ENCODE assay signal across 8 cellular contexts in genomic region chr11:62340269-62340901, GRCh38. TPM values are rescaled to one million over a fixed set of nuclear protein-coding genes. Genes with fewer than 3 reads are reported as not detected.
DNase-seq lines count a peak whose midpoint lies in the region; ATAC-seq and TF ChIP-seq lines count a peak whose summit lies in the region.

No MANE protein-coding gene starts in this region.

- H3K9ac ChIP-seq in H9 (ENCODE audit: extremely low read depth, insufficient read length, low read length) = no peak overlapping the region
- H3K9ac ChIP-seq in PC-3 (ENCODE audit: low read length) = no peak overlapping the region
- H3K9ac ChIP-seq in parathyroid adenoma = no peak overlapping the region

- H4K20me1 ChIP-seq in H9 (ENCODE audit: control insufficient read depth, insufficient read depth, insufficient read length) (no peaks in the 10 kb centered on the region), PC-3 (ENCODE audit: low read length) (no peaks in the 10 kb centered on the region)

- H2AFZ ChIP-seq in H9 (ENCODE audit: low read length) (no peak overlapping the region), PC-3 (ENCODE audit: low read length) (no peak overlapping the region), parathyroid adenoma (no peak overlapping the region)

- peaks cover 23% of the 10 kb centered on the region for H3K27me3 Mint-ChIP-seq in H9 (ENCODE audit: low read depth)

- peak; percentile 92 for DNase-seq in Ammon's horn (ENCODE audit: low spot score)
- peak; percentile 62 for DNase-seq in H9
- peak; percentile 74 for DNase-seq in PC-3
- DNase-seq in activated effector memory CD4-positive, alpha-beta T cell treated with Interleukin-2 at 50 U/mL for 16 hours = peak; percentile 24
- DNase-seq in foreskin melanocyte = peak; percentile 35
- peak; percentile 20 to 32 for DNase-seq in uterus

- H2BK20ac ChIP-seq in H9 (ENCODE audit: low read depth, low read length, poor library complexity, severe bottlenecking) = no peak overlapping the region

- H4K5ac ChIP-seq in H9 (ENCODE audit: insufficient read length, low read depth, low read length) = no peak overlapping the region

- H3K4me3 ChIP-seq in PC-3 (ENCODE audit: low read length) = no peak overlapping the region
- H3K4me3 ChIP-seq in parathyroid adenoma (ENCODE audit: low read depth, low read length) = no peak overlapping the region
- H3K4me3 ChIP-seq in uterus = no peak overlapping the region

- no peaks in the 10 kb centered on the region for H3K36me3 ChIP-seq in PC-3 (ENCODE audit: low read depth, low read length)
- no peaks in the 10 kb centered on the region for H3K36me3 ChIP-seq in parathyroid adenoma (ENCODE audit: control insufficient read depth, insufficient read depth, low read length)
- H3K36me3 ChIP-seq in uterus = no peaks in the 10 kb centered on the region

- H3K4me1 ChIP-seq in H9 (ENCODE audit: insufficient read depth, low read length) (no peaks in the 10 kb centered on the region), PC-3 (ENCODE audit: insufficient read depth, low read length) (peaks cover 7% of the 10 kb centered on the region), parathyroid adenoma (no peaks in the 10 kb centered on the region), uterus (peaks cover 0 to 4% of the 10 kb centered on the region in 2 donors)

- H3K9me3 Mint-ChIP-seq in H9 = no peaks in the 10 kb centered on the region

- H3K14ac ChIP-seq in H9 (ENCODE audit: insufficient read depth, low read length) = no peak overlapping the region

- peaks cover 5% of the 10 kb centered on the region for H3K23me2 ChIP-seq in H9 (ENCODE audit: insufficient read length, low read depth, low read length, poor library complexity, severe bottlenecking)

- no peak overlapping the region for H3K56ac ChIP-seq in H9 (ENCODE audit: insufficient read length, low read depth, low read length)

- H3K36me3 Mint-ChIP-seq in H9 (ENCODE audit: insufficient read depth in 1 of 3, low read depth in 3 of 3) = peaks cover 2 to 31% (median 14%) of the 10 kb centered on the region in 3 experiments; a peak in 6 of 7 replicates

- POLR2A ChIA-PET in PC-3 (lab: Charles Lee; ENCODE audit: unreplicated experiment) = no interaction called here

- H4K8ac ChIP-seq in H9 (replicated peaks; ENCODE audit: insufficient read length, low read depth, low read length) = no peak overlapping the region

- H3K4me3 Mint-ChIP-seq in H9 = no peak overlapping the region

- H2AK5ac ChIP-seq in H9 (ENCODE audit: insufficient read length, low read length) = no peak overlapping the region

- H2BK5ac ChIP-seq in H9 (ENCODE audit: insufficient read length, low read length) = no peak overlapping the region

- H3K4me1 Mint-ChIP-seq in H9 = peaks cover 12 to 13% of the 10 kb centered on the region in 2 experiments

- no peak overlapping the region for H3K4ac ChIP-seq in H9 (ENCODE audit: low read depth, low read length)

- TF ChIP-seq CTCF in H9 (conservative IDR thresholded peaks at IDR 0.05) (peak; percentile 80), PC-3 (conservative IDR thresholded peaks at IDR 0.05; ENCODE audit: low read depth, low read length) (peak; percentile 88), parathyroid adenoma (IDR thresholded peaks at IDR 0.05) (peak; percentile 34), uterus (IDR thresholded peaks at IDR 0.05) (peak; percentile 46 to 59 (median 50))

- H3K27ac Mint-ChIP-seq in H9 = no peak overlapping the region

- H2BK12ac ChIP-seq in H9 (ENCODE audit: insufficient read length, low read depth, low read length) = no peak overlapping the region

- H3K23ac ChIP-seq in H9 (ENCODE audit: insufficient read length, low read depth, low read length) = no peak overlapping the region

- no peak overlapping the region for H4K91ac ChIP-seq in H9 (ENCODE audit: insufficient read length, low read depth, low read length)

- BruUV-seq in PC-3 (replicated peaks; lab: Mats Ljungman, UMichigan) = no TSS peak

- H3F3A ChIP-seq in PC-3 (ENCODE audit: low read length, unreplicated experiment) = no peaks in the 10 kb centered on the region

- peak; percentile 28; the same call in 1 of the 2 replicates for ATAC-seq in PC-3
- ATAC-seq in HG03175 (IDR thresholded peaks at IDR 0.05; ENCODE audit: unreplicated experiment) = no peak

- no peak for TF ChIP-seq POLR2A in uterus (IDR thresholded peaks at IDR 0.05)

- intact Hi-C loops in PC-3 (cut with micrococcal nuclease) (loop anchor here (1.0 kb wide), 1 partner anchor 38 kb away; no protein-coding TSS in a partner anchor), uterus (cut with DNase I; ENCODE audit: low total_unique reads) (no loop called here)

- CTCF ChIA-PET in PC-3 (lab: Charles Lee) = interaction anchor here (0.6 to 1.2 kb wide), 4 partner anchors 29 to 520 kb away, joined by 3 to 5 read pairs (median 3); no protein-coding TSS in a partner anchor

- no CpG with 5 or more reads among the region's 6 CpGs for WGBS in H9 (ENCODE audit: extremely low coverage, insufficient read length, low lambda C conversion rate)

- no peaks in the 10 kb centered on the region for H3K79me1 ChIP-seq in H9 (ENCODE audit: insufficient read depth, low read depth, low read length, poor library complexity, severe bottlenecking)

- H3K9me2 ChIP-seq in PC-3 (replicated peaks; ENCODE audit: low read length) = no peaks in the 10 kb centered on the region

- H3K79me2 ChIP-seq in H9 (ENCODE audit: insufficient read depth, low read length) (no peaks in the 10 kb centered on the region), PC-3 (ENCODE audit: low read length) (no peaks in the 10 kb centered on the region), parathyroid adenoma (no peaks in the 10 kb centered on the region)

- no peak overlapping the region for H3K4me2 ChIP-seq in H9 (ENCODE audit: insufficient read depth, insufficient read length, low read length)
- H3K4me2 ChIP-seq in PC-3 (ENCODE audit: low read length) = no peak overlapping the region
- H3K4me2 ChIP-seq in parathyroid adenoma (ENCODE audit: low read length) = no peak overlapping the region

- no peak overlapping the region for H3T11ph ChIP-seq in H9 (ENCODE audit: low read length)

- H2BK120ac ChIP-seq in H9 (ENCODE audit: low read depth, low read length, poor library complexity, severe bottlenecking) = no peak overlapping the region

- H3K27me3 ChIP-seq in H9 (ENCODE audit: insufficient read depth, low read length) = no peaks in the 10 kb centered on the region
- 0 out of 2 replicates have a peak, but pooled peaks cover 2% of the 10 kb centered on the region for H3K27me3 ChIP-seq in PC-3 (ENCODE audit: low read length)
- no peaks in the 10 kb centered on the region for H3K27me3 ChIP-seq in parathyroid adenoma (ENCODE audit: control insufficient read depth, insufficient read depth, low read length)
- H3K27me3 ChIP-seq in uterus = no peaks in the 10 kb centered on the region

- no peak overlapping the region for H3K18ac ChIP-seq in H9 (ENCODE audit: insufficient read length, low read depth, low read length)

- H3K27ac ChIP-seq in H9 (ENCODE audit: insufficient read length, low read depth, low read length) (no peak overlapping the region), PC-3 (ENCODE audit: low read length) (no peak overlapping the region), parathyroid adenoma (no peak overlapping the region), uterus (peak overlapping the region in 1 of 2 donors; percentile 28)

- no peaks in the 10 kb centered on the region for H3K9me3 ChIP-seq in H9 (ENCODE audit: control insufficient read depth, low read depth, low read length)
- H3K9me3 ChIP-seq in PC-3 (ENCODE audit: low read length) = no peaks in the 10 kb centered on the region
- H3K9me3 ChIP-seq in parathyroid adenoma (ENCODE audit: control insufficient read depth, low read length) = no peaks in the 10 kb centered on the region
- no peaks in the 10 kb centered on the region for H3K9me3 ChIP-seq in uterus

- H2BK15ac ChIP-seq in H9 (ENCODE audit: low read depth, low read length) = no peak overlapping the region

RNA-seq across cellular contexts. Expression of gene ASRGL1, which starts 3.1 kb away (rescaled TPM):
- total RNA-seq in H9 (2021) (30.9 and 31.1 TPM in 2 replicates), PC-3 (2014; rRNA removed) (26.6 and 49.8 TPM in 2 replicates), uterus (100 to 1,000 TPM in 1 of 4 donors, 10 to 100 TPM in 3; 10.9 to 133 (median 30.0) TPM)

RNA-seq across cellular contexts. Expression of gene SCGB1D4, which starts 41.5 kb away (rescaled TPM):
- not detected in 2 replicates for total RNA-seq in H9 (2021)
- total RNA-seq in PC-3 (2014; rRNA removed) = not detected in 2 replicates
- total RNA-seq in uterus = 10 to 100 TPM in 1 of 4 donors, 1 to 10 TPM in 1, not detected in 2; 2.0 to 10.6 TPM

Comparison
In these comparisons a context has a peak if more than half of its experiments do, and no peak if none do; other contexts are left out.
1. DNase-seq: peak in every context shown above with its lines; median percentile 92 in Ammon's horn; 74 in PC-3; 62 in H9; 35 in foreskin melanocyte; 26 in uterus; 24 in activated effector memory CD4-positive, alpha-beta T cell treated with Interleukin-2 at 50 U/mL for 16 hours.
2. CTCF ChIP-seq: peak in every context shown above with its lines; median percentile 88 in PC-3; 80 in H9; 50 in uterus; 34 in parathyroid adenoma.